In the genomic region with DNA sequence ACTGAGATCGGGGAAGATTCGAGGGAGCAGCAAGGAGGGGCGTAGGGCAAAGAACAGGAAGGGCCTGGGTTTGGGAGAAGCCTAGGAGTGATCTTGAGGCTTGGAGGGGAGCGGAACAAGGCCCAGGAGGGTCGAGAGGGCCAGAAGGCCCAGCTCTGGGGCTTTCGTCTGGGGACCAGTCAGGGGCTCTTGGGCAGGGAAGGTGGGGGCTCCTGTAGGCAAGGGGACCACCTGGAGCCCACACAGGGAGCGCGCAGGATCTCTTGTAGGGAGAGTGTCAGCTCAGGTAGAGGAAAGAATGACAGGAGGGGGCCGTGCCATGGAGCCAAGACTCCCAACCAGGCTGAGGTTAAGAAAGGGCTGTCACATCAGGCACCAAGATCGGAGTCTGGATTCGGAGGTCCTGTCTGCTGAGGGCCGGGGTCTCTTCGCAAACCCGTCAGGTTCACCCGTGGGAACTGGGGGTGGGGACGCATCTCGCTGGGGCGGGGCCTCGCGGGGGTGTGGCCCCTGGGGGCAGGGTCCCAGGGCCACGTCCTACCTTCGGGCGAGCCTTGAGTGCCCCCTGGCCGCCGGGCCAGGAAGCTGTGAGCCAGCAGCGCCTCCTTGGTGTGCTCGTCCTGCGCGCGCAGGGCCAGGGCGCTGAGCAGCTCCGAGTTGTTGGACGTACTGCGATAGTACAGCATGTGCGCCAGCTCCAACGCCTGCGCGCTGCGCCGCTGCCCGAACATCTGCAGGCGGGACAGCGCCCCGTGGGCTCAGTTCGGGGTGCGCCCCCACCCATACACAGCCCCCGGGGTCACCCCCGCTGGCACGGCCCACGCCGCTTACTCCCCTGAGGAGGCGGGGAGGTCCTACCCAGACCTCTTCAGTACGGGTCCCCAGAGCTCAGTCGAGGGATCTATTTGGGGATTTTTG, we compare ENCODE assay signal across 1 cellular context.
A peak's percentile ranks its signal among the peaks of the same experiment; 100 is the strongest.
TF ChIP-seq lines count a peak whose summit lies in the region.

No MANE protein-coding gene starts in this region.

TF ChIP-seq in K562, 482 proteins besides CTCF, POLR2A, EP300 and RAD21 (continued from another document and continues in another):
- TF ChIP-seq SUPT5H (IDR thresholded peaks at IDR 0.05) = peak; percentile 61
- no peak for TF ChIP-seq CHCHD3 (CRISPR knock-in tag; IDR thresholded peaks at IDR 0.05)
- TF ChIP-seq SMAD3 (CRISPR knock-in tag; conservative IDR thresholded peaks at IDR 0.05) = no peak
- TF ChIP-seq ZNF318 (IDR thresholded peaks at IDR 0.05; ENCODE audit: borderline replicate concordance in 1 of 2, low read depth in 1 of 2) = no peak
- TF ChIP-seq SIN3A (IDR thresholded peaks at IDR 0.05; ENCODE audit: borderline replicate concordance in 2 of 2, control insufficient read depth in 1 of 2, low read depth in 2 of 2, low read length in 2 of 2) = peak in 1 of 2 experiments; percentile 51; a peak in 2 of 4 replicates
- no peak for TF ChIP-seq CCAR2 (IDR thresholded peaks at IDR 0.05; ENCODE audit: low read depth, low read length)
- TF ChIP-seq FOXK2 (conservative IDR thresholded peaks at IDR 0.05 in 1 of 2, IDR thresholded peaks at IDR 0.05 in 1 of 2; ENCODE audit: low read depth in 2 of 2) = 0 out of 4 replicates have a peak, but pooled peaks of 1 of the 2 experiments have one; percentile 17
- TF ChIP-seq, protein P1, sequence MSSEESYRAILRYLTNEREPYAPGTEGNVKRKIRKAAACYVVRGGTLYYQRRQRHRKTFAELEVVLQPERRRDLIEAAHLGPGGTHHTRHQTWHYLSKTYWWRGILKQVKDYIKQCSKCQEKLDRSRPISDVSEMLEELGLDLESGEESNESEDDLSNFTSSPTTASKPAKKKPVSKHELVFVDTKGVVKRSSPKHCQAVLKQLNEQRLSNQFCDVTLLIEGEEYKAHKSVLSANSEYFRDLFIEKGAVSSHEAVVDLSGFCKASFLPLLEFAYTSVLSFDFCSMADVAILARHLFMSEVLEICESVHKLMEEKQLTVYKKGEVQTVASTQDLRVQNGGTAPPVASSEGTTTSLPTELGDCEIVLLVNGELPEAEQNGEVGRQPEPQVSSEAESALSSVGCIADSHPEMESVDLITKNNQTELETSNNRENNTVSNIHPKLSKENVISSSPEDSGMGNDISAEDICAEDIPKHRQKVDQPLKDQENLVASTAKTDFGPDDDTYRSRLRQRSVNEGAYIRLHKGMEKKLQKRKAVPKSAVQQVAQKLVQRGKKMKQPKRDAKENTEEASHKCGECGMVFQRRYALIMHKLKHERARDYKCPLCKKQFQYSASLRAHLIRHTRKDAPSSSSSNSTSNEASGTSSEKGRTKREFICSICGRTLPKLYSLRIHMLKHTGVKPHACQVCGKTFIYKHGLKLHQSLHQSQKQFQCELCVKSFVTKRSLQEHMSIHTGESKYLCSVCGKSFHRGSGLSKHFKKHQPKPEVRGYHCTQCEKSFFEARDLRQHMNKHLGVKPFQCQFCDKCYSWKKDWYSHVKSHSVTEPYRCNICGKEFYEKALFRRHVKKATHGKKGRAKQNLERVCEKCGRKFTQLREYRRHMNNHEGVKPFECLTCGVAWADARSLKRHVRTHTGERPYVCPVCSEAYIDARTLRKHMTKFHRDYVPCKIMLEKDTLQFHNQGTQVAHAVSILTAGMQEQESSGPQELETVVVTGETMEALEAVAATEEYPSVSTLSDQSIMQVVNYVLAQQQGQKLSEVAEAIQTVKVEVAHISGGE (CRISPR knock-in tag; IDR thresholded peaks at IDR 0.05) = peak in 1 of 3 experiments; percentile 52; a peak in 1 of 6 replicates
- TF ChIP-seq, protein P2, sequence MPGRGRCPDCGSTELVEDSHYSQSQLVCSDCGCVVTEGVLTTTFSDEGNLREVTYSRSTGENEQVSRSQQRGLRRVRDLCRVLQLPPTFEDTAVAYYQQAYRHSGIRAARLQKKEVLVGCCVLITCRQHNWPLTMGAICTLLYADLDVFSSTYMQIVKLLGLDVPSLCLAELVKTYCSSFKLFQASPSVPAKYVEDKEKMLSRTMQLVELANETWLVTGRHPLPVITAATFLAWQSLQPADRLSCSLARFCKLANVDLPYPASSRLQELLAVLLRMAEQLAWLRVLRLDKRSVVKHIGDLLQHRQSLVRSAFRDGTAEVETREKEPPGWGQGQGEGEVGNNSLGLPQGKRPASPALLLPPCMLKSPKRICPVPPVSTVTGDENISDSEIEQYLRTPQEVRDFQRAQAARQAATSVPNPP (IDR thresholded peaks at IDR 0.05; ENCODE audit: borderline replicate concordance, insufficient read depth, insufficient read length) = no peak
- TF ChIP-seq FOXJ3 (CRISPR knock-in tag; IDR thresholded peaks at IDR 0.05) = no peak
- no peak for TF ChIP-seq ZNF655 (CRISPR knock-in tag; IDR thresholded peaks at IDR 0.05)
- TF ChIP-seq, protein P3, sequence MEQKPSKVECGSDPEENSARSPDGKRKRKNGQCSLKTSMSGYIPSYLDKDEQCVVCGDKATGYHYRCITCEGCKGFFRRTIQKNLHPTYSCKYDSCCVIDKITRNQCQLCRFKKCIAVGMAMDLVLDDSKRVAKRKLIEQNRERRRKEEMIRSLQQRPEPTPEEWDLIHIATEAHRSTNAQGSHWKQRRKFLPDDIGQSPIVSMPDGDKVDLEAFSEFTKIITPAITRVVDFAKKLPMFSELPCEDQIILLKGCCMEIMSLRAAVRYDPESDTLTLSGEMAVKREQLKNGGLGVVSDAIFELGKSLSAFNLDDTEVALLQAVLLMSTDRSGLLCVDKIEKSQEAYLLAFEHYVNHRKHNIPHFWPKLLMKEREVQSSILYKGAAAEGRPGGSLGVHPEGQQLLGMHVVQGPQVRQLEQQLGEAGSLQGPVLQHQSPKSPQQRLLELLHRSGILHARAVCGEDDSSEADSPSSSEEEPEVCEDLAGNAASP (IDR thresholded peaks at IDR 0.05) = no peak
- TF ChIP-seq ZFX (CRISPR knock-in tag; IDR thresholded peaks at IDR 0.05) = peak; percentile 79
- TF ChIP-seq, protein P4, sequence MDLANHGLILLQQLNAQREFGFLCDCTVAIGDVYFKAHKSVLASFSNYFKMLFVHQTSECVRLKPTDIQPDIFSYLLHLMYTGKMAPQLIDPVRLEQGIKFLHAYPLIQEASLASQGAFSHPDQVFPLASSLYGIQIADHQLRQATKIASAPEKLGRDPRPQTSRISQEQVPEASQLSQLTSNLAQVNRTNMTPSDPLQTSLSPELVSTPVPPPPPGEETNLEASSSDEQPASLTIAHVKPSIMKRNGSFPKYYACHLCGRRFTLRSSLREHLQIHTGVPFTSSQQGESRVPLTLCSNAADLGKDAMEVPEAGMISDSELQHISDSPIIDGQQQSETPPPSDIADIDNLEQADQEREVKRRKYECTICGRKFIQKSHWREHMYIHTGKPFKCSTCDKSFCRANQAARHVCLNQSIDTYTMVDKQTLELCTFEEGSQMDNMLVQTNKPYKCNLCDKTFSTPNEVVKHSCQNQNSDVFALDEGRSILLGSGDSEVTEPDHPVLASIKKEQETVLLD (IDR thresholded peaks at IDR 0.05) = peak; percentile 88
- peak; percentile 53 for TF ChIP-seq ZNF830 (CRISPR knock-in tag; IDR thresholded peaks at IDR 0.05)
- no peak; the same call in 1 of the 2 replicates for TF ChIP-seq TRIM28 (IDR thresholded peaks at IDR 0.05)
- no peak for TF ChIP-seq MYBL2 (IDR thresholded peaks at IDR 0.05; ENCODE audit: low read depth)
- no peak for TF ChIP-seq MYBL2 (CRISPR knock-in tag; IDR thresholded peaks at IDR 0.05; ENCODE audit: borderline replicate concordance)
- TF ChIP-seq ZNF280B (CRISPR knock-in tag; IDR thresholded peaks at IDR 0.05) = no peak
- TF ChIP-seq DMBX1 (CRISPR knock-in tag; IDR thresholded peaks at IDR 0.05; ENCODE audit: borderline replicate concordance) = peak; percentile 46; the same call in 1 of the 2 replicates
- TF ChIP-seq MIER1 (IDR thresholded peaks at IDR 0.05; ENCODE audit: low read depth) = no peak
- no peak for TF ChIP-seq ZNF707 (CRISPR knock-in tag; conservative IDR thresholded peaks at IDR 0.05)
- no peak for TF ChIP-seq ZNF124 (CRISPR knock-in tag; IDR thresholded peaks at IDR 0.05)
- TF ChIP-seq ZBTB7A (IDR thresholded peaks at IDR 0.05; ENCODE audit: borderline replicate concordance, control insufficient read depth, low read depth, low read length) = peak; percentile 92
- TF ChIP-seq, protein P5, sequence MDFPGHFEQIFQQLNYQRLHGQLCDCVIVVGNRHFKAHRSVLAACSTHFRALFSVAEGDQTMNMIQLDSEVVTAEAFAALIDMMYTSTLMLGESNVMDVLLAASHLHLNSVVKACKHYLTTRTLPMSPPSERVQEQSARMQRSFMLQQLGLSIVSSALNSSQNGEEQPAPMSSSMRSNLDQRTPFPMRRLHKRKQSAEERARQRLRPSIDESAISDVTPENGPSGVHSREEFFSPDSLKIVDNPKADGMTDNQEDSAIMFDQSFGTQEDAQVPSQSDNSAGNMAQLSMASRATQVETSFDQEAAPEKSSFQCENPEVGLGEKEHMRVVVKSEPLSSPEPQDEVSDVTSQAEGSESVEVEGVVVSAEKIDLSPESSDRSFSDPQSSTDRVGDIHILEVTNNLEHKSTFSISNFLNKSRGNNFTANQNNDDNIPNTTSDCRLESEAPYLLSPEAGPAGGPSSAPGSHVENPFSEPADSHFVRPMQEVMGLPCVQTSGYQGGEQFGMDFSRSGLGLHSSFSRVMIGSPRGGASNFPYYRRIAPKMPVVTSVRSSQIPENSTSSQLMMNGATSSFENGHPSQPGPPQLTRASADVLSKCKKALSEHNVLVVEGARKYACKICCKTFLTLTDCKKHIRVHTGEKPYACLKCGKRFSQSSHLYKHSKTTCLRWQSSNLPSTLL (IDR thresholded peaks at IDR 0.05) = no peak
- peak; percentile 84 for TF ChIP-seq NCOA6 (IDR thresholded peaks at IDR 0.05)
- peak in 1 of 2 experiments; percentile 80; a peak in 1 of 4 replicates for TF ChIP-seq NONO (IDR thresholded peaks at IDR 0.05; ENCODE audit: low read depth in 2 of 2, low read length in 1 of 2)
- TF ChIP-seq ZNF764 (CRISPR knock-in tag; IDR thresholded peaks at IDR 0.05; ENCODE audit: low read depth) = no peak
